ENCODE assay signal across 8 cellular contexts in the genomic region with DNA sequence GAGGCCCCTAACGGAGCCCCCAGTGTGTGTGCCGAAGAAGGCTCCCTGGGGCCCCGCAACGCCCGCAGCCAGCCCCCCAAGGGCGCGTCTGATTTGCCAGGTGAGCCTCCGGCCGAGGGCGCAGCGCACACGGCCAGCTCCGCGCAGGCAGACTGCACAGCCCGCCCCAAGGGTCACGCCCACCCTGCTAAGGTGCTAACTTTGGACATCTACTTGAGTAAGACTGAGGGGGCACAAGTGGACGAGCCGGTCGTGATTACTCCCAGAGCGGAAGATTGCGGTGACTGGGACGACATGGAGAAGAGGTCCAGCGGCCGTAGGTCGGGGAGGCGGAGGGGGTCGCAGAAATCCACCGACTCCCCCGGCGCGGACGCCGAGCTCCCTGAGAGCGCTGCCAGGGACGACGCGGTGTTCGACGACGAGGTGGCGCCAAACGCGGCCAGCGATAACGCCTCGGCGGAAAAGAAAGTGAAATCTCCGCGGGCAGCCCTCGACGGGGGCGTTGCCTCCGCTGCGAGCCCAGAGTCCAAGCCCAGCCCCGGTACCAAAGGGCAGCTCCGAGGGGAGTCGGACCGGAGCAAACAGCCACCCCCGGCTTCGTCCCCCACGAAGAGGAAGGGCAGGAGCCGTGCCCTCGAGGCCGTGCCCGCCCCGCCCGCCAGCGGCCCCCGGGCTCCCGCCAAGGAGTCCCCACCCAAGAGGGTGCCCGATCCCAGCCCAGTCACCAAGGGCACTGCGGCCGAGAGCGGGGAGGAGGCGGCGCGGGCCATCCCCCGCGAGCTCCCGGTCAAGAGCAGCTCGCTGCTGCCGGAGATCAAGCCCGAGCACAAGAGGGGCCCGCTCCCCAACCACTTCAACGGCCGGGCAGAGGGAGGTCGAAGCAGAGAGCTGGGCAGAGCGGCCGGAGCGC.
A peak's percentile ranks its signal among the peaks of the same experiment; 100 is the strongest.
DNase-seq lines count a peak whose midpoint lies in the region; ATAC-seq lines count a peak whose summit lies in the region.

No MANE protein-coding gene starts in this region.

- WGBS in esophagus, 2 donors = 3 to 10% methylated on average over 77 to 90 of the region's 90 CpGs

- no peaks in the 10 kb centered on the region for H3K27me3 Mint-ChIP-seq in naive B cell
- H3K27me3 Mint-ChIP-seq in stimulated activated naive CD8-positive, alpha-beta T cell treated with anti-CD3 and anti-CD28 coated beads, Interleukin-15, amount 100 ng/mL, for 72 hours = no peaks in the 10 kb centered on the region

- ATAC-seq in HG02798 (IDR thresholded peaks at IDR 0.05; ENCODE audit: poor library complexity, unreplicated experiment) (peak; percentile 68), naive B cell (ENCODE audit: low read depth in 2 of 2) (peak; percentile 65 to 67)
- peak; percentile 75 for ATAC-seq in stimulated activated naive CD8-positive, alpha-beta T cell treated with anti-CD3 and anti-CD28 coated beads, Interleukin-15, amount 100 ng/mL, for 72 hours

- no peaks in the 10 kb centered on the region for H3K9me3 ChIP-seq in esophagus (ENCODE audit: control insufficient read depth in 2 of 2, insufficient read depth in 1 of 2, low read depth in 1 of 2, low read length in 1 of 2)

- peak overlapping the region; percentile 49 to 75 for H3K4me3 ChIP-seq in esophagus (ENCODE audit: low read depth in 1 of 2, low read length in 2 of 2)

- H3K27ac Mint-ChIP-seq in naive B cell = peak overlapping the region; percentile 84 to 98 (median 94)
- peak overlapping the region; percentile 92 to 96 for H3K27ac Mint-ChIP-seq in stimulated activated naive CD8-positive, alpha-beta T cell treated with anti-CD3 and anti-CD28 coated beads, Interleukin-15, amount 100 ng/mL, for 72 hours

- peaks cover 4 to 13% of the 10 kb centered on the region in 2 donors for H3K4me1 ChIP-seq in esophagus (ENCODE audit: control insufficient read depth in 2 of 2, insufficient read depth in 2 of 2, low read length in 1 of 2)

- peak overlapping the region; percentile 91 to 99 (median 98) for H3K4me3 Mint-ChIP-seq in naive B cell
- H3K4me3 Mint-ChIP-seq in stimulated activated naive CD8-positive, alpha-beta T cell treated with anti-CD3 and anti-CD28 coated beads, Interleukin-15, amount 100 ng/mL, for 72 hours = peak overlapping the region; percentile 93 to 96

- no peaks in the 10 kb centered on the region for H3K9me3 Mint-ChIP-seq in naive B cell
- no peaks in the 10 kb centered on the region for H3K9me3 Mint-ChIP-seq in stimulated activated naive CD8-positive, alpha-beta T cell treated with anti-CD3 and anti-CD28 coated beads, Interleukin-15, amount 100 ng/mL, for 72 hours

- DNase-seq in NCI-H1092 treated with DMSO at 0.1 percent for 48 hours (lab: John Stamatoyannopoulos, UW) (peak; percentile 2), NCI-H1092 (lab: John Stamatoyannopoulos, UW) (no peak), NCI-H2107 treated with DMSO at 0.1 percent for 48 hours (lab: John Stamatoyannopoulos, UW; ENCODE audit: unreplicated experiment) (peak; percentile 9), naive B cell (peak; percentile 81)
- peak; percentile 78 for DNase-seq in activated CD8-positive, alpha-beta memory T cell treated with anti-CD3 and anti-CD28 coated beads, Interleukin-2, amount 50 U/mL, for 4 hours
- DNase-seq in stimulated activated naive CD8-positive, alpha-beta T cell treated with anti-CD3 and anti-CD28 coated beads, Interleukin-15, amount 100 ng/mL, for 72 hours = peak; percentile 86 to 87

- peak overlapping the region; percentile 89 to 93 for H3K27ac ChIP-seq in esophagus (ENCODE audit: low read depth in 2 of 2, low read length in 1 of 2)

- no peaks in the 10 kb centered on the region for H3K36me3 ChIP-seq in esophagus (ENCODE audit: control insufficient read depth in 2 of 2, insufficient read depth in 2 of 2, low read length in 1 of 2)

- H3K4me1 Mint-ChIP-seq in naive B cell = peaks cover 39 to 64% (median 45%) of the 10 kb centered on the region in 3 donors
- peaks cover 59% of the 10 kb centered on the region for H3K4me1 Mint-ChIP-seq in stimulated activated naive CD8-positive, alpha-beta T cell treated with anti-CD3 and anti-CD28 coated beads, Interleukin-15, amount 100 ng/mL, for 72 hours

- H3K36me3 Mint-ChIP-seq in naive B cell = no peaks in the 10 kb centered on the region

- no peaks in the 10 kb centered on the region for H3K27me3 ChIP-seq in esophagus (ENCODE audit: control insufficient read depth in 1 of 2, insufficient read depth in 2 of 2, low read length in 2 of 2)
